ENCODE assay signal across 13 cellular contexts in genomic region chr4:102575369-102576129, GRCh38.
DNase-seq lines count a peak whose midpoint lies in the region; ATAC-seq and TF ChIP-seq lines count a peak whose summit lies in the region.
"Had no signal": no experiment of that assay in that cellular context is flagged by ENCODE, and none has a peak within 500 bp of the region (broad histone marks: within the 10 kb centered on the region; RNA-seq: fewer than 3 reads in every experiment).

No MANE protein-coding gene starts in this region.

- TF ChIP-seq POLR2A in heart left ventricle (IDR thresholded peaks at IDR 0.05) = no peak

- H3K4me3 Mint-ChIP-seq in activated T-cell treated with anti-CD3 and anti-CD28 coated beads, Interleukin-2, amount 50 U/mL, for 24 hours = no peak overlapping the region

- no peak overlapping the region for H3K4me3 ChIP-seq in effector memory CD4-positive, alpha-beta T cell (ENCODE audit: insufficient read depth, low read depth, low read length, poor library complexity, severe bottlenecking)
- H3K4me3 ChIP-seq in parathyroid adenoma (ENCODE audit: low read depth, low read length) (peak overlapping the region; percentile 7), heart left ventricle (no peak overlapping the region), WERI-Rb-1 (ENCODE audit: low read depth, low read length) (no peak overlapping the region), BE2C (ENCODE audit: low read depth, low read length) (no peak overlapping the region)
- H3K4me3 ChIP-seq: vagina had no signal

- no peaks in the 10 kb centered on the region for H3K9me3 ChIP-seq in effector memory CD4-positive, alpha-beta T cell (ENCODE audit: control insufficient read depth, low read length)
- no peaks in the 10 kb centered on the region for H3K9me3 ChIP-seq in parathyroid adenoma (ENCODE audit: control insufficient read depth, low read length)
- peaks cover 0 to under 1% (median 0%) of the 10 kb centered on the region in 12 donors for H3K9me3 ChIP-seq in heart left ventricle
- H3K9me3 ChIP-seq in WERI-Rb-1 (ENCODE audit: severe bottlenecking) = no peaks in the 10 kb centered on the region
- no peaks in the 10 kb centered on the region for H3K9me3 ChIP-seq in BE2C
- H3K9me3 ChIP-seq: vagina had no signal

- H3K9me3 Mint-ChIP-seq in activated T-cell treated with anti-CD3 and anti-CD28 coated beads, Interleukin-2, amount 50 U/mL, for 24 hours = peaks cover under 1% of the 10 kb centered on the region

- DNase-seq in activated T-cell treated with anti-CD3 and anti-CD28 coated beads, Interleukin-2, amount 50 U/mL, for 24 hours = no peak
- DNase-seq in activated T-cell treated with anti-CD3 and anti-CD28 coated beads for 4 hours = no peak
- DNase-seq in SK-MEL-5 (ENCODE audit: low read depth, low spot score) = peak; percentile 5
- no peak for DNase-seq in effector memory CD4-positive, alpha-beta T cell
- no peak for DNase-seq in heart left ventricle
- DNase-seq in WERI-Rb-1 = no peak
- DNase-seq in BE2C = no peak
- DNase-seq: DND-41, MV-4-11, NCI-H510A, RPMI8226 had no signal

- peaks cover 86% of the 10 kb centered on the region for H3K4me1 Mint-ChIP-seq in activated T-cell treated with anti-CD3 and anti-CD28 coated beads, Interleukin-2, amount 50 U/mL, for 24 hours (ENCODE audit: low read depth)

- intact Hi-C loops in heart left ventricle (cut with DNase I) = no loop called here

- no peak overlapping the region for H3K9ac ChIP-seq in parathyroid adenoma

- peak overlapping the region; percentile 78 for H3K27ac Mint-ChIP-seq in activated T-cell treated with anti-CD3 and anti-CD28 coated beads, Interleukin-2, amount 50 U/mL, for 24 hours

- H3K36me3 Mint-ChIP-seq in activated T-cell treated with anti-CD3 and anti-CD28 coated beads, Interleukin-2, amount 50 U/mL, for 24 hours (ENCODE audit: low read depth) = peaks cover 97% of the 10 kb centered on the region

- H3K27ac ChIP-seq in effector memory CD4-positive, alpha-beta T cell (ENCODE audit: insufficient read depth, low read length, poor library complexity, severe bottlenecking) = peak overlapping the region; percentile 8
- H3K27ac ChIP-seq in parathyroid adenoma = no peak overlapping the region
- H3K27ac ChIP-seq in heart left ventricle = no peak overlapping the region
- no peak overlapping the region for H3K27ac ChIP-seq in WERI-Rb-1
- H3K27ac ChIP-seq: vagina had no signal

- TF ChIP-seq CTCF in parathyroid adenoma (IDR thresholded peaks at IDR 0.05) = no peak
- no peak for TF ChIP-seq CTCF in heart left ventricle (IDR thresholded peaks at IDR 0.05)
- no peak for TF ChIP-seq CTCF in WERI-Rb-1 (IDR thresholded peaks at IDR 0.05; ENCODE audit: low read depth, low read length)
- no peak for TF ChIP-seq CTCF in BE2C (IDR thresholded peaks at IDR 0.05; ENCODE audit: low read depth, low read length)

- H3K36me3 ChIP-seq in effector memory CD4-positive, alpha-beta T cell (ENCODE audit: control insufficient read depth, insufficient read depth, low read length) = peaks cover 30% of the 10 kb centered on the region
- no peaks in the 10 kb centered on the region for H3K36me3 ChIP-seq in parathyroid adenoma (ENCODE audit: control insufficient read depth, insufficient read depth, low read length)
- peaks cover 0 to 43% (median 39%) of the 10 kb centered on the region in 9 donors for H3K36me3 ChIP-seq in heart left ventricle
- no peaks in the 10 kb centered on the region; the same call in 1 of the 2 replicates for H3K36me3 ChIP-seq in WERI-Rb-1
- H3K36me3 ChIP-seq in BE2C = peaks cover 6% of the 10 kb centered on the region

- no peaks in the 10 kb centered on the region for H3K79me2 ChIP-seq in parathyroid adenoma

- no peaks in the 10 kb centered on the region for H3K27me3 Mint-ChIP-seq in activated T-cell treated with anti-CD3 and anti-CD28 coated beads, Interleukin-2, amount 50 U/mL, for 24 hours

- in situ Hi-C loops in SK-MEL-5 (cut with HindIII; ENCODE audit: low pct_unique_long_range_greater_than_20kb, low sequenced_read_pairs) = no loop called here

- ATAC-seq in heart left ventricle = no peak

- 89 to 94% (median 92%) methylated on average over 6 of the region's 6 CpGs for WGBS in heart left ventricle, 4 donors

- H3K4me1 ChIP-seq in effector memory CD4-positive, alpha-beta T cell (ENCODE audit: control insufficient read depth, insufficient read depth, low read length, poor library complexity, severe bottlenecking) = peaks cover 21% of the 10 kb centered on the region
- peaks cover 2% of the 10 kb centered on the region for H3K4me1 ChIP-seq in parathyroid adenoma
- peaks cover 0 to 32% (median 5%) of the 10 kb centered on the region in 12 donors for H3K4me1 ChIP-seq in heart left ventricle
- H3K4me1 ChIP-seq in BE2C = no peaks in the 10 kb centered on the region

- H2AFZ ChIP-seq in parathyroid adenoma = no peak overlapping the region

- peak overlapping the region; percentile 39 for H3K4me2 ChIP-seq in parathyroid adenoma (ENCODE audit: low read length)

- no peaks in the 10 kb centered on the region for H3K27me3 ChIP-seq in effector memory CD4-positive, alpha-beta T cell (replicated peaks; ENCODE audit: control insufficient read depth, insufficient read depth, low read length, poor library complexity, severe bottlenecking)
- no peaks in the 10 kb centered on the region for H3K27me3 ChIP-seq in parathyroid adenoma (ENCODE audit: control insufficient read depth, insufficient read depth, low read length)
- no peaks in the 10 kb centered on the region for H3K27me3 ChIP-seq in heart left ventricle
- no peaks in the 10 kb centered on the region for H3K27me3 ChIP-seq in WERI-Rb-1 (ENCODE audit: insufficient read depth, low read depth, severe bottlenecking)
- H3K27me3 ChIP-seq in BE2C = no peaks in the 10 kb centered on the region
- H3K27me3 ChIP-seq: vagina had no signal
